ENCODE assay signal across 17 cellular contexts in genomic region chr17:64229815-64230550, GRCh38. TPM values are rescaled to one million over a fixed set of nuclear protein-coding genes. Genes with fewer than 3 reads are reported as not detected.
DNase-seq lines count a peak whose midpoint lies in the region; ATAC-seq, FAIRE-seq and TF ChIP-seq lines count a peak whose summit lies in the region.
"Had no signal": no experiment of that assay in that cellular context is flagged by ENCODE, and none has a peak within 500 bp of the region (broad histone marks: within the 10 kb centered on the region; RNA-seq: fewer than 3 reads in every experiment).

No MANE protein-coding gene starts in this region.

- no peak for TF ChIP-seq POLR2A in A549 (IDR thresholded peaks at IDR 0.05; ENCODE audit: low read length)

- no peaks in the 10 kb centered on the region for H3K4me1 Mint-ChIP-seq in activated T-helper 2 cell treated with anti-CD3 and anti-CD28 coated beads, Interferon-gamma antibody, Interleukin-2, Interleukin-4, amounts not matched to agents 10 μg/mL and 5 μg/mL and 100 μg/mL, durations not matched to agents 14 hours and 24 hours and 36 hours (ENCODE audit: low read depth)
- H3K4me1 Mint-ChIP-seq: activated CD4-positive, alpha-beta T cell treated with anti-CD3 and anti-CD28 coated beads for 36 hours had no signal

- H3K4me1 ChIP-seq in A549 (peaks cover 13% of the 10 kb centered on the region; the same call in 2 of the 3 replicates), ascending aorta (peaks cover 5 to 26% of the 10 kb centered on the region in 2 donors), right atrium auricular region (peaks cover 4 to 38% of the 10 kb centered on the region in 2 donors)
- H3K4me1 ChIP-seq: Peyer's patch had no signal

- ATAC-seq in A549 = no peak
- peak; percentile 48 for ATAC-seq in sciatic nerve
- ATAC-seq in HG03354 (IDR thresholded peaks at IDR 0.05; ENCODE audit: poor library complexity, severe bottlenecking, unreplicated experiment) = no peak
- ATAC-seq in HG02840 (IDR thresholded peaks at IDR 0.05; ENCODE audit: low FRiP score, unreplicated experiment) = no peak
- ATAC-seq: activated CD4-positive, alpha-beta T cell treated with anti-CD3 and anti-CD28 coated beads for 36 hours; naive thymus-derived CD4-positive, alpha-beta T cell; stimulated activated memory B cell treated with anti-CD40 and anti-IgM and Interleukin-4, amounts not matched to agents 10 μg/mL and 1 μg/mL and 100 μg/mL, for 72 hours had no signal

- no peaks in the 10 kb centered on the region for H3K36me3 Mint-ChIP-seq in activated T-helper 2 cell treated with anti-CD3 and anti-CD28 coated beads, Interferon-gamma antibody, Interleukin-2, Interleukin-4, amounts not matched to agents 10 μg/mL and 5 μg/mL and 100 μg/mL, durations not matched to agents 14 hours and 24 hours and 36 hours (ENCODE audit: low read depth)

- TF ChIP-seq EP300 in A549 (IDR thresholded peaks at IDR 0.05) = no peak

- H3K27ac ChIP-seq in A549 (peak overlapping the region; percentile 37 to 43; a peak in 3 of 6 replicates), ascending aorta (peak overlapping the region; percentile 82 to 90), right atrium auricular region (peak overlapping the region; percentile 76 to 79)

- H3K9me3 Mint-ChIP-seq in activated T-helper 2 cell treated with anti-CD3 and anti-CD28 coated beads, Interferon-gamma antibody, Interleukin-2, Interleukin-4, amounts not matched to agents 10 μg/mL and 5 μg/mL and 100 μg/mL, durations not matched to agents 14 hours and 24 hours and 36 hours = no peaks in the 10 kb centered on the region
- H3K9me3 Mint-ChIP-seq: activated T-cell treated with anti-CD3 and anti-CD28 coated beads, Interleukin-2, amount 50 U/mL, for 24 hours; naive thymus-derived CD4-positive, alpha-beta T cell; stimulated activated memory B cell treated with anti-CD40 and anti-IgM and Interleukin-4, amounts not matched to agents 10 μg/mL and 1 μg/mL and 100 μg/mL, for 72 hours had no signal

- intact Hi-C loops in ascending aorta (cut with DNase I) (loop anchor here (5.0 kb wide), 1 partner anchor 53 kb away; no protein-coding TSS in a partner anchor), sciatic nerve (cut with DNase I) (no loop called here)
- intact Hi-C loops in activated T-helper 2 cell treated with anti-CD3 and anti-CD28 coated beads, Interferon-gamma antibody, Interleukin-2, Interleukin-4, amounts not matched to agents 10 μg/mL and 5 μg/mL and 100 μg/mL, durations not matched to agents 14 hours and 24 hours and 36 hours (cut with micrococcal nuclease) = no loop called here

- POLR2A ChIA-PET in A549 (lab: Yijun Ruan, JAX) = no interaction called here

- 86% methylated on average over 5 of the region's 5 CpGs for WGBS in A549 (ENCODE audit: missing lambda C conversion rate)

- H3K4me3 Mint-ChIP-seq in activated T-helper 2 cell treated with anti-CD3 and anti-CD28 coated beads, Interferon-gamma antibody, Interleukin-2, Interleukin-4, amounts not matched to agents 10 μg/mL and 5 μg/mL and 100 μg/mL, durations not matched to agents 14 hours and 24 hours and 36 hours (ENCODE audit: low read depth) = no peak overlapping the region
- H3K4me3 Mint-ChIP-seq: activated CD4-positive, alpha-beta T cell treated with anti-CD3 and anti-CD28 coated beads for 36 hours; activated T-cell treated with anti-CD3 and anti-CD28 coated beads, Interleukin-2, amount 50 U/mL, for 24 hours; naive thymus-derived CD4-positive, alpha-beta T cell; stimulated activated memory B cell treated with anti-CD40 and anti-IgM and Interleukin-4, amounts not matched to agents 10 μg/mL and 1 μg/mL and 100 μg/mL, for 72 hours had no signal

- no peak overlapping the region for H3K4me3 ChIP-seq in A549
- H3K4me3 ChIP-seq in ascending aorta = no peak overlapping the region
- H3K4me3 ChIP-seq in right atrium auricular region = no peak overlapping the region
- H3K4me3 ChIP-seq: Peyer's patch had no signal

- no peak for TF ChIP-seq RAD21 in A549 (conservative IDR thresholded peaks at IDR 0.05 in 1 of 2, IDR thresholded peaks at IDR 0.05 in 1 of 2)

- DNase-seq in A549 (ENCODE audit: low read depth in 1 of 2, low spot score in 1 of 2) (no peak), ascending aorta (ENCODE audit: low spot score in 2 of 2) (no peak), right atrium auricular region (ENCODE audit: low spot score) (no peak), sciatic nerve (ENCODE audit: low spot score) (no peak), AG08396 (ENCODE audit: low spot score) (no peak)
- DNase-seq in activated T-helper 2 cell treated with anti-CD3 and anti-CD28 coated beads, Interferon-gamma antibody, Interleukin-2, Interleukin-4, amounts not matched to agents 10 μg/mL and 5 μg/mL and 100 μg/mL, durations not matched to agents 14 hours and 24 hours and 36 hours (ENCODE audit: low spot score) = no peak
- DNase-seq: activated CD4-positive, alpha-beta T cell treated with anti-CD3 and anti-CD28 coated beads for 36 hours; activated T-cell treated with anti-CD3 and anti-CD28 coated beads, Interleukin-2, amount 50 U/mL, for 24 hours; GDM1; naive thymus-derived CD4-positive, alpha-beta T cell; NCI-H1417; NCI-H524; Peyer's patch; stimulated activated CD4-positive, alpha-beta T cell treated with anti-CD3 and anti-CD28 coated beads, Interleukin-4, amount 100 ng/mL, for 4 hours had no signal

- H3K9me3 ChIP-seq in A549 = no peaks in the 10 kb centered on the region
- no peaks in the 10 kb centered on the region for H3K9me3 ChIP-seq in ascending aorta
- H3K9me3 ChIP-seq in right atrium auricular region = no peaks in the 10 kb centered on the region
- H3K9me3 ChIP-seq: Peyer's patch had no signal

- no peak for TF ChIP-seq CTCF in A549 (IDR thresholded peaks at IDR 0.05)
- TF ChIP-seq CTCF in ascending aorta (IDR thresholded peaks at IDR 0.05) = no peak
- no peak for TF ChIP-seq CTCF in right atrium auricular region (IDR thresholded peaks at IDR 0.05)

- no peak overlapping the region for H3K27ac Mint-ChIP-seq in activated T-helper 2 cell treated with anti-CD3 and anti-CD28 coated beads, Interferon-gamma antibody, Interleukin-2, Interleukin-4, amounts not matched to agents 10 μg/mL and 5 μg/mL and 100 μg/mL, durations not matched to agents 14 hours and 24 hours and 36 hours
- H3K27ac Mint-ChIP-seq: activated CD4-positive, alpha-beta T cell treated with anti-CD3 and anti-CD28 coated beads for 36 hours; activated T-cell treated with anti-CD3 and anti-CD28 coated beads, Interleukin-2, amount 50 U/mL, for 24 hours; naive thymus-derived CD4-positive, alpha-beta T cell; stimulated activated memory B cell treated with anti-CD40 and anti-IgM and Interleukin-4, amounts not matched to agents 10 μg/mL and 1 μg/mL and 100 μg/mL, for 72 hours had no signal

- CTCF ChIA-PET in A549 (lab: Yijun Ruan, JAX) = interaction anchor here (0.8 to 4.8 kb wide), 8 partner anchors 10 to 189 kb away, joined by 3 to 22 read pairs (median 3); no protein-coding TSS in a partner anchor

- H3K4me2 ChIP-seq in A549 = peak overlapping the region; percentile 20; the same call in 2 of the 3 replicates

- H3K27me3 Mint-ChIP-seq in activated T-helper 2 cell treated with anti-CD3 and anti-CD28 coated beads, Interferon-gamma antibody, Interleukin-2, Interleukin-4, amounts not matched to agents 10 μg/mL and 5 μg/mL and 100 μg/mL, durations not matched to agents 14 hours and 24 hours and 36 hours (ENCODE audit: low read depth) = no peaks in the 10 kb centered on the region
- H3K27me3 Mint-ChIP-seq: activated CD4-positive, alpha-beta T cell treated with anti-CD3 and anti-CD28 coated beads for 36 hours; activated T-cell treated with anti-CD3 and anti-CD28 coated beads, Interleukin-2, amount 50 U/mL, for 24 hours; naive thymus-derived CD4-positive, alpha-beta T cell; stimulated activated memory B cell treated with anti-CD40 and anti-IgM and Interleukin-4, amounts not matched to agents 10 μg/mL and 1 μg/mL and 100 μg/mL, for 72 hours had no signal

- FAIRE-seq in A549 (lab: Jason Lieb, UNC) = no peak

- H3K27me3 ChIP-seq in ascending aorta (no peaks in the 10 kb centered on the region), right atrium auricular region (no peaks in the 10 kb centered on the region)
- H3K27me3 ChIP-seq: Peyer's patch had no signal

- H3K36me3 ChIP-seq in ascending aorta (no peaks in the 10 kb centered on the region), right atrium auricular region (no peaks in the 10 kb centered on the region)

TF ChIP-seq in A549, 52 proteins besides CTCF, POLR2A, EP300 and RAD21 (continues in another document):
- TF ChIP-seq SMC3 (IDR thresholded peaks at IDR 0.05) (no peak), KDM5A (IDR thresholded peaks at IDR 0.05) (no peak), ESRRA (IDR thresholded peaks at IDR 0.05; ENCODE audit: borderline replicate concordance, low read length) (no peak), MYC (IDR thresholded peaks at IDR 0.05; ENCODE audit: borderline replicate concordance, low read length) (no peak), E2F6 (IDR thresholded peaks at IDR 0.05; ENCODE audit: borderline replicate concordance, low read depth) (no peak), ATOH8 (CRISPR knock-in tag; IDR thresholded peaks at IDR 0.05; ENCODE audit: low read depth) (no peak)

RNA-seq across cellular contexts. Expression of gene TEX2, which starts 33.1 kb away (rescaled TPM):
- polyA plus RNA-seq in A549 (2011; rRNA removed) (15.0 and 16.2 TPM in 2 replicates), A549 (2017; fragmentation: RNase III; extraction: RNeasy Plus Mini Kit Qiagen cat#74134 plus additional on column Dnase treatment) (9.3 to 9.6 TPM (median 9.3 TPM) in 3 replicates)
- 6.6 and 7.6 TPM in 2 replicates for polyA plus RNA-seq in A549 (2012; cell fraction: cytosol; rRNA removed)
- polyA plus RNA-seq in A549 (2012; cell fraction: nucleus; rRNA removed) = 5.4 and 6.6 TPM in 2 replicates
- polyA minus RNA-seq in A549 (2011; rRNA and poly(A)+ RNA removed) = 15.5 and 16.8 TPM in 2 replicates
- total RNA-seq in ascending aorta (94.6 TPM), right atrium auricular region (10 to 100 TPM; 42.6 to 44.4 TPM), sciatic nerve (39.5 TPM)
- 20.7 and 22.0 TPM in 2 replicates for total RNA-seq in activated T-helper 2 cell treated with anti-CD3 and anti-CD28 coated beads, Interferon-gamma antibody, Interleukin-2, Interleukin-4, amounts not matched to agents 10 μg/mL and 5 μg/mL and 100 μg/mL, durations not matched to agents 14 hours and 24 hours and 36 hours
